Comparison of ENCODE assay signal across 1 cellular context in genomic region chr14:50944647-50945413, GRCh38.
TF ChIP-seq lines count a peak whose summit lies in the region.

No MANE protein-coding gene starts in this region.

TF ChIP-seq in HEK293, 187 proteins besides CTCF, POLR2A, EP300 and RAD21 (continued from another document and continues in another):
- TF ChIP-seq, protein P1, sequence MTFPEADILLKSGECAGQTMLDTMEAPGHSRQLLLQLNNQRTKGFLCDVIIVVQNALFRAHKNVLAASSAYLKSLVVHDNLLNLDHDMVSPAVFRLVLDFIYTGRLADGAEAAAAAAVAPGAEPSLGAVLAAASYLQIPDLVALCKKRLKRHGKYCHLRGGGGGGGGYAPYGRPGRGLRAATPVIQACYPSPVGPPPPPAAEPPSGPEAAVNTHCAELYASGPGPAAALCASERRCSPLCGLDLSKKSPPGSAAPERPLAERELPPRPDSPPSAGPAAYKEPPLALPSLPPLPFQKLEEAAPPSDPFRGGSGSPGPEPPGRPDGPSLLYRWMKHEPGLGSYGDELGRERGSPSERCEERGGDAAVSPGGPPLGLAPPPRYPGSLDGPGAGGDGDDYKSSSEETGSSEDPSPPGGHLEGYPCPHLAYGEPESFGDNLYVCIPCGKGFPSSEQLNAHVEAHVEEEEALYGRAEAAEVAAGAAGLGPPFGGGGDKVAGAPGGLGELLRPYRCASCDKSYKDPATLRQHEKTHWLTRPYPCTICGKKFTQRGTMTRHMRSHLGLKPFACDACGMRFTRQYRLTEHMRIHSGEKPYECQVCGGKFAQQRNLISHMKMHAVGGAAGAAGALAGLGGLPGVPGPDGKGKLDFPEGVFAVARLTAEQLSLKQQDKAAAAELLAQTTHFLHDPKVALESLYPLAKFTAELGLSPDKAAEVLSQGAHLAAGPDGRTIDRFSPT (tag by site-specific recombination; IDR thresholded peaks at IDR 0.05): no peak; the same call in 1 of the 2 replicates
- TF ChIP-seq ZSCAN16 (tag by site-specific recombination; IDR thresholded peaks at IDR 0.05) (no peak), ZNF16 (tag by site-specific recombination; IDR thresholded peaks at IDR 0.05; ENCODE audit: low read depth) (no peak), PRDM4 (tag by site-specific recombination; IDR thresholded peaks at IDR 0.05) (no peak), ZNF112 (tag by site-specific recombination; IDR thresholded peaks at IDR 0.05) (no peak), BCL11A (tag by site-specific recombination; IDR thresholded peaks at IDR 0.05; ENCODE audit: low read depth) (no peak), ZNF138 (tag by site-specific recombination; IDR thresholded peaks at IDR 0.05; ENCODE audit: borderline replicate concordance) (no peak), YY1 (tag by site-specific recombination; IDR thresholded peaks at IDR 0.05) (no peak), ZNF654 (tag by site-specific recombination; IDR thresholded peaks at IDR 0.05; ENCODE audit: low read depth) (no peak), GLI2 (tag by site-specific recombination; IDR thresholded peaks at IDR 0.05; ENCODE audit: borderline replicate concordance, low read depth) (no peak), ZNF701 (tag by site-specific recombination; IDR thresholded peaks at IDR 0.05) (no peak), SCRT1 (tag by site-specific recombination; IDR thresholded peaks at IDR 0.05; ENCODE audit: borderline replicate concordance) (no peak), ZNF610 (tag by site-specific recombination; IDR thresholded peaks at IDR 0.05; ENCODE audit: borderline replicate concordance) (no peak), ZNF391 (tag by site-specific recombination; IDR thresholded peaks at IDR 0.05; ENCODE audit: borderline replicate concordance, low read depth) (no peak), ZBTB7A (tag by site-specific recombination; IDR thresholded peaks at IDR 0.05; ENCODE audit: low read depth) (no peak), ZNF416 (tag by site-specific recombination; IDR thresholded peaks at IDR 0.05) (no peak), ZNF404 (tag by site-specific recombination; IDR thresholded peaks at IDR 0.05) (no peak), ZFP69B (tag by site-specific recombination; IDR thresholded peaks at IDR 0.05) (no peak), ZNF629 (tag by site-specific recombination; IDR thresholded peaks at IDR 0.05) (no peak), ZNF19 (tag by site-specific recombination; IDR thresholded peaks at IDR 0.05; ENCODE audit: low read depth) (no peak), ZNF394 (tag by site-specific recombination; IDR thresholded peaks at IDR 0.05; ENCODE audit: borderline replicate concordance) (no peak), REST (tag by site-specific recombination; IDR thresholded peaks at IDR 0.05) (no peak), SETDB1 (IDR thresholded peaks at IDR 0.05; ENCODE audit: insufficient read length, low read length) (no peak), ZNF133 (tag by site-specific recombination; IDR thresholded peaks at IDR 0.05) (no peak), ZNF433 (tag by site-specific recombination; IDR thresholded peaks at IDR 0.05; ENCODE audit: low read depth) (no peak), REPIN1 (tag by site-specific recombination; IDR thresholded peaks at IDR 0.05; ENCODE audit: low read depth) (0 out of 2 replicates have a peak, but pooled peaks have one; percentile 25), ZNF76 (tag by site-specific recombination; IDR thresholded peaks at IDR 0.05; ENCODE audit: borderline replicate concordance, low read depth) (no peak), ZNF274 (IDR thresholded peaks at IDR 0.05; ENCODE audit: low read length) (no peak), ZNF274 (tag by site-specific recombination; IDR thresholded peaks at IDR 0.05; ENCODE audit: borderline replicate concordance) (no peak)
- TF ChIP-seq, protein P2, sequence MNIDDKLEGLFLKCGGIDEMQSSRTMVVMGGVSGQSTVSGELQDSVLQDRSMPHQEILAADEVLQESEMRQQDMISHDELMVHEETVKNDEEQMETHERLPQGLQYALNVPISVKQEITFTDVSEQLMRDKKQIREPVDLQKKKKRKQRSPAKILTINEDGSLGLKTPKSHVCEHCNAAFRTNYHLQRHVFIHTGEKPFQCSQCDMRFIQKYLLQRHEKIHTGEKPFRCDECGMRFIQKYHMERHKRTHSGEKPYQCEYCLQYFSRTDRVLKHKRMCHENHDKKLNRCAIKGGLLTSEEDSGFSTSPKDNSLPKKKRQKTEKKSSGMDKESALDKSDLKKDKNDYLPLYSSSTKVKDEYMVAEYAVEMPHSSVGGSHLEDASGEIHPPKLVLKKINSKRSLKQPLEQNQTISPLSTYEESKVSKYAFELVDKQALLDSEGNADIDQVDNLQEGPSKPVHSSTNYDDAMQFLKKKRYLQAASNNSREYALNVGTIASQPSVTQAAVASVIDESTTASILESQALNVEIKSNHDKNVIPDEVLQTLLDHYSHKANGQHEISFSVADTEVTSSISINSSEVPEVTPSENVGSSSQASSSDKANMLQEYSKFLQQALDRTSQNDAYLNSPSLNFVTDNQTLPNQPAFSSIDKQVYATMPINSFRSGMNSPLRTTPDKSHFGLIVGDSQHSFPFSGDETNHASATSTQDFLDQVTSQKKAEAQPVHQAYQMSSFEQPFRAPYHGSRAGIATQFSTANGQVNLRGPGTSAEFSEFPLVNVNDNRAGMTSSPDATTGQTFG (tag by site-specific recombination; IDR thresholded peaks at IDR 0.05; ENCODE audit: borderline replicate concordance): no peak
- TF ChIP-seq, protein P3, sequence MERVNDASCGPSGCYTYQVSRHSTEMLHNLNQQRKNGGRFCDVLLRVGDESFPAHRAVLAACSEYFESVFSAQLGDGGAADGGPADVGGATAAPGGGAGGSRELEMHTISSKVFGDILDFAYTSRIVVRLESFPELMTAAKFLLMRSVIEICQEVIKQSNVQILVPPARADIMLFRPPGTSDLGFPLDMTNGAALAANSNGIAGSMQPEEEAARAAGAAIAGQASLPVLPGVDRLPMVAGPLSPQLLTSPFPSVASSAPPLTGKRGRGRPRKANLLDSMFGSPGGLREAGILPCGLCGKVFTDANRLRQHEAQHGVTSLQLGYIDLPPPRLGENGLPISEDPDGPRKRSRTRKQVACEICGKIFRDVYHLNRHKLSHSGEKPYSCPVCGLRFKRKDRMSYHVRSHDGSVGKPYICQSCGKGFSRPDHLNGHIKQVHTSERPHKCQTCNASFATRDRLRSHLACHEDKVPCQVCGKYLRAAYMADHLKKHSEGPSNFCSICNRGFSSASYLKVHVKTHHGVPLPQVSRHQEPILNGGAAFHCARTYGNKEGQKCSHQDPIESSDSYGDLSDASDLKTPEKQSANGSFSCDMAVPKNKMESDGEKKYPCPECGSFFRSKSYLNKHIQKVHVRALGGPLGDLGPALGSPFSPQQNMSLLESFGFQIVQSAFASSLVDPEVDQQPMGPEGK (tag by site-specific recombination; IDR thresholded peaks at IDR 0.05): no peak
- TF ChIP-seq, protein P4, sequence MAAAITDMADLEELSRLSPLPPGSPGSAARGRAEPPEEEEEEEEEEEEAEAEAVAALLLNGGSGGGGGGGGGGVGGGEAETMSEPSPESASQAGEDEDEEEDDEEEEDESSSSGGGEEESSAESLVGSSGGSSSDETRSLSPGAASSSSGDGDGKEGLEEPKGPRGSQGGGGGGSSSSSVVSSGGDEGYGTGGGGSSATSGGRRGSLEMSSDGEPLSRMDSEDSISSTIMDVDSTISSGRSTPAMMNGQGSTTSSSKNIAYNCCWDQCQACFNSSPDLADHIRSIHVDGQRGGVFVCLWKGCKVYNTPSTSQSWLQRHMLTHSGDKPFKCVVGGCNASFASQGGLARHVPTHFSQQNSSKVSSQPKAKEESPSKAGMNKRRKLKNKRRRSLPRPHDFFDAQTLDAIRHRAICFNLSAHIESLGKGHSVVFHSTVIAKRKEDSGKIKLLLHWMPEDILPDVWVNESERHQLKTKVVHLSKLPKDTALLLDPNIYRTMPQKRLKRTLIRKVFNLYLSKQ (tag by site-specific recombination; IDR thresholded peaks at IDR 0.05; ENCODE audit: borderline replicate concordance): no peak
- TF ChIP-seq, protein P5, sequence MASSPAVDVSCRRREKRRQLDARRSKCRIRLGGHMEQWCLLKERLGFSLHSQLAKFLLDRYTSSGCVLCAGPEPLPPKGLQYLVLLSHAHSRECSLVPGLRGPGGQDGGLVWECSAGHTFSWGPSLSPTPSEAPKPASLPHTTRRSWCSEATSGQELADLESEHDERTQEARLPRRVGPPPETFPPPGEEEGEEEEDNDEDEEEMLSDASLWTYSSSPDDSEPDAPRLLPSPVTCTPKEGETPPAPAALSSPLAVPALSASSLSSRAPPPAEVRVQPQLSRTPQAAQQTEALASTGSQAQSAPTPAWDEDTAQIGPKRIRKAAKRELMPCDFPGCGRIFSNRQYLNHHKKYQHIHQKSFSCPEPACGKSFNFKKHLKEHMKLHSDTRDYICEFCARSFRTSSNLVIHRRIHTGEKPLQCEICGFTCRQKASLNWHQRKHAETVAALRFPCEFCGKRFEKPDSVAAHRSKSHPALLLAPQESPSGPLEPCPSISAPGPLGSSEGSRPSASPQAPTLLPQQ (tag by site-specific recombination; IDR thresholded peaks at IDR 0.05): no peak
- TF ChIP-seq, protein P6, sequence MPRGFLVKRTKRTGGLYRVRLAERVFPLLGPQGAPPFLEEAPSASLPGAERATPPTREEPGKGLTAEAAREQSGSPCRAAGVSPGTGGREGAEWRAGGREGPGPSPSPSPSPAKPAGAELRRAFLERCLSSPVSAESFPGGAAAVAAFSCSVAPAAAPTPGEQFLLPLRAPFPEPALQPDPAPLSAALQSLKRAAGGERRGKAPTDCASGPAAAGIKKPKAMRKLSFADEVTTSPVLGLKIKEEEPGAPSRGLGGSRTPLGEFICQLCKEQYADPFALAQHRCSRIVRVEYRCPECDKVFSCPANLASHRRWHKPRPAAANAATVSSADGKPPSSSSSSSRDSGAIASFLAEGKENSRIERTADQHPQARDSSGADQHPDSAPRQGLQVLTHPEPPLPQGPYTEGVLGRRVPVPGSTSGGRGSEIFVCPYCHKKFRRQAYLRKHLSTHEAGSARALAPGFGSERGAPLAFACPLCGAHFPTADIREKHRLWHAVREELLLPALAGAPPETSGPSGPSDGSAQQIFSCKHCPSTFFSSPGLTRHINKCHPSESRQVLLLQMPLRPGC (tag by site-specific recombination; IDR thresholded peaks at IDR 0.05): no peak
- TF ChIP-seq, protein P7, sequence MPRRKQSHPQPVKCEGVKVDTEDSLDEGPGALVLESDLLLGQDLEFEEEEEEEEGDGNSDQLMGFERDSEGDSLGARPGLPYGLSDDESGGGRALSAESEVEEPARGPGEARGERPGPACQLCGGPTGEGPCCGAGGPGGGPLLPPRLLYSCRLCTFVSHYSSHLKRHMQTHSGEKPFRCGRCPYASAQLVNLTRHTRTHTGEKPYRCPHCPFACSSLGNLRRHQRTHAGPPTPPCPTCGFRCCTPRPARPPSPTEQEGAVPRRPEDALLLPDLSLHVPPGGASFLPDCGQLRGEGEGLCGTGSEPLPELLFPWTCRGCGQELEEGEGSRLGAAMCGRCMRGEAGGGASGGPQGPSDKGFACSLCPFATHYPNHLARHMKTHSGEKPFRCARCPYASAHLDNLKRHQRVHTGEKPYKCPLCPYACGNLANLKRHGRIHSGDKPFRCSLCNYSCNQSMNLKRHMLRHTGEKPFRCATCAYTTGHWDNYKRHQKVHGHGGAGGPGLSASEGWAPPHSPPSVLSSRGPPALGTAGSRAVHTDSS (tag by site-specific recombination; IDR thresholded peaks at IDR 0.05): no peak
